14 cellular contexts compared by ENCODE assay signal in genomic region chr2:226875438-226876225, GRCh38. TPM values are rescaled to one million over a fixed set of nuclear protein-coding genes. Genes with fewer than 3 reads are reported as not detected.
DNase-seq lines count a peak whose midpoint lies in the region; ATAC-seq and TF ChIP-seq lines count a peak whose summit lies in the region.
"Had no signal": no experiment of that assay in that cellular context is flagged by ENCODE, and none has a peak within 500 bp of the region (broad histone marks: within the 10 kb centered on the region; RNA-seq: fewer than 3 reads in every experiment).

No MANE protein-coding gene starts in this region.

- no peak for TF ChIP-seq CTCF in hepatocyte (IDR thresholded peaks at IDR 0.05; ENCODE audit: poor library complexity)

- 94% methylated on average over 5 of the region's 5 CpGs for WGBS in hepatocyte (ENCODE audit: low lambda C conversion rate, missing lambda C conversion rate)

- H3K27me3 Mint-ChIP-seq in memory B cell = no peaks in the 10 kb centered on the region
- no peaks in the 10 kb centered on the region for H3K27me3 Mint-ChIP-seq in activated naive CD8-positive, alpha-beta T cell treated with anti-CD3 and anti-CD28 coated beads for 36 hours
- H3K27me3 Mint-ChIP-seq: activated naive CD4-positive, alpha-beta T cell treated with anti-CD3 and anti-CD28 coated beads, Interleukin-2, amount 10 ng/mL, durations not matched to agents 7 days and 5 days had no signal

- H3K4me1 ChIP-seq in hepatocyte (ENCODE audit: insufficient read depth) = no peaks in the 10 kb centered on the region
- H3K4me1 ChIP-seq: esophagus squamous epithelium had no signal

- intact Hi-C loops in head of caudate nucleus (cut with DNase I) = no loop called here

- H3K9me2 ChIP-seq in hepatocyte (replicated peaks; ENCODE audit: insufficient read depth) = no peaks in the 10 kb centered on the region

- DNase-seq in MV-4-11 (lab: John Stamatoyannopoulos, UW) (peak; percentile 66), memory B cell (ENCODE audit: low spot score in 2 of 2) (no peak), amniotic stem cell (lab: John Stamatoyannopoulos, UW) (no peak), head of caudate nucleus (no peak), hepatocyte (ENCODE audit: low spot score) (no peak)
- DNase-seq in activated naive CD8-positive, alpha-beta T cell treated with anti-CD3 and anti-CD28 coated beads for 36 hours = no peak
- DNase-seq: activated naive CD4-positive, alpha-beta T cell treated with anti-CD3 and anti-CD28 coated beads, Interleukin-2, amount 10 ng/mL, durations not matched to agents 7 days and 5 days; DMS 273 treated with DMSO at 0.1 percent for 48 hours; esophagus squamous epithelium; heart left ventricle; HFFc6 had no signal

- H3K4me2 ChIP-seq in hepatocyte = no peak overlapping the region

- no peak overlapping the region for H3K27ac Mint-ChIP-seq in memory B cell
- no peak overlapping the region for H3K27ac Mint-ChIP-seq in activated naive CD8-positive, alpha-beta T cell treated with anti-CD3 and anti-CD28 coated beads for 36 hours
- H3K27ac Mint-ChIP-seq: activated naive CD4-positive, alpha-beta T cell treated with anti-CD3 and anti-CD28 coated beads, Interleukin-2, amount 10 ng/mL, durations not matched to agents 7 days and 5 days; HFFc6 had no signal

- H3K27me3 ChIP-seq in hepatocyte = no peaks in the 10 kb centered on the region
- H3K27me3 ChIP-seq: esophagus squamous epithelium, heart left ventricle had no signal

- H3K4me3 ChIP-seq in hepatocyte = no peak overlapping the region
- H3K4me3 ChIP-seq: esophagus squamous epithelium, heart left ventricle had no signal

- peaks cover 39% of the 10 kb centered on the region for H3K36me3 Mint-ChIP-seq in memory B cell
- H3K36me3 Mint-ChIP-seq in activated naive CD8-positive, alpha-beta T cell treated with anti-CD3 and anti-CD28 coated beads for 36 hours = peaks cover 62% of the 10 kb centered on the region

- H3K9me3 Mint-ChIP-seq in memory B cell = peaks cover 3% of the 10 kb centered on the region
- peaks cover 9% of the 10 kb centered on the region for H3K9me3 Mint-ChIP-seq in activated naive CD8-positive, alpha-beta T cell treated with anti-CD3 and anti-CD28 coated beads for 36 hours
- H3K9me3 Mint-ChIP-seq: activated naive CD4-positive, alpha-beta T cell treated with anti-CD3 and anti-CD28 coated beads, Interleukin-2, amount 10 ng/mL, durations not matched to agents 7 days and 5 days; HFFc6 had no signal

- no peaks in the 10 kb centered on the region for H3K9me3 ChIP-seq in hepatocyte (ENCODE audit: low read depth)
- H3K9me3 ChIP-seq: esophagus squamous epithelium, heart left ventricle had no signal

- H3K36me3 ChIP-seq in hepatocyte (replicated peaks; ENCODE audit: insufficient read depth, low read depth) = no peaks in the 10 kb centered on the region

- H3K27ac ChIP-seq in hepatocyte = no peak overlapping the region
- H3K27ac ChIP-seq: esophagus squamous epithelium, heart left ventricle had no signal

- no peaks in the 10 kb centered on the region for H4K20me1 ChIP-seq in hepatocyte (ENCODE audit: insufficient read depth, poor library complexity, severe bottlenecking)

- H3K79me2 ChIP-seq in hepatocyte = no peaks in the 10 kb centered on the region

- H3K4me3 Mint-ChIP-seq in memory B cell = no peak overlapping the region
- H3K4me3 Mint-ChIP-seq in activated naive CD8-positive, alpha-beta T cell treated with anti-CD3 and anti-CD28 coated beads for 36 hours = no peak overlapping the region
- H3K4me3 Mint-ChIP-seq: activated naive CD4-positive, alpha-beta T cell treated with anti-CD3 and anti-CD28 coated beads, Interleukin-2, amount 10 ng/mL, durations not matched to agents 7 days and 5 days; HFFc6 had no signal

- no peak overlapping the region for H2AFZ ChIP-seq in hepatocyte

- H3K4me1 Mint-ChIP-seq in memory B cell = peaks cover 27% of the 10 kb centered on the region
- peaks cover 24% of the 10 kb centered on the region for H3K4me1 Mint-ChIP-seq in activated naive CD8-positive, alpha-beta T cell treated with anti-CD3 and anti-CD28 coated beads for 36 hours

- ATAC-seq in GM18868 (IDR thresholded peaks at IDR 0.05; ENCODE audit: unreplicated experiment) (peak; percentile 82), HG02610 (IDR thresholded peaks at IDR 0.05; ENCODE audit: unreplicated experiment) (peak; percentile 39), memory B cell (ENCODE audit: low read depth) (peak; percentile 60)
- ATAC-seq: heart left ventricle, Right ventricle myocardium inferior had no signal

RNA-seq across cellular contexts. Expression of gene RHBDD1, which starts 39.8 kb away (rescaled TPM):
- total RNA-seq in activated naive CD8-positive, alpha-beta T cell treated with anti-CD3 and anti-CD28 coated beads for 36 hours = 10 to 100 TPM; 29.1 to 35.0 TPM
- total RNA-seq in hepatocyte = 16.2 and 20.1 TPM in 2 replicates
- polyA plus RNA-seq in hepatocyte = 13.1 and 20.9 TPM in 2 replicates
